Comparison of ENCODE assay signal across 23 cellular contexts in the genomic region with DNA sequence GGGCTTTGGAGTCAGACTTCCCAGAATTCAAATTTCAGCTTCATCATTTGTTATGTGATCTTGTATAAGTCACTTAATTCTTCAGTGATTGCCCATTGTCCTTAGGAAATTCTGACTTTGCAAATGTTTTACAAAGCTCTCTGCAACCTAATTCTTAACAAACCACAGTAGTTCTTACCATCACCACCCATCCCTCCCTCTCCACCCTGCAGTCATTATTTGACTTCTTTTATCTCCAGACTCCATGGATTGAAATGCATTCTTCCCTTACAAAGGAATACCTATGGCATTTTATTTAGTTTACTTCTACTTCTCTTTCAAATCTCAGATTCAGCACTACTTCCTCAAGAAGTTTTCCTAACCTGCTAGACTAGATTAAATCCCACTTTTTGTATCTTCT. TPM values are rescaled to one million over a fixed set of nuclear protein-coding genes. Genes with fewer than 3 reads are reported as not detected.
DNase-seq lines count a peak whose midpoint lies in the region; TF ChIP-seq lines count a peak whose summit lies in the region.
"Had no signal": no experiment of that assay in that cellular context is flagged by ENCODE, and none has a peak within 500 bp of the region (broad histone marks: within the 10 kb centered on the region; RNA-seq: fewer than 3 reads in every experiment).

No MANE protein-coding gene starts in this region.

- no peaks in the 10 kb centered on the region for H4K20me1 ChIP-seq in neural progenitor cell (ENCODE audit: low read depth)

- H3K27me3 Mint-ChIP-seq in endodermal cell (ENCODE audit: insufficient read depth) (no peaks in the 10 kb centered on the region), neural progenitor cell (ENCODE audit: insufficient read depth, low read depth) (no peaks in the 10 kb centered on the region)
- H3K27me3 Mint-ChIP-seq: CD4-positive, alpha-beta T cell had no signal

- H3K79me2 ChIP-seq in neural progenitor cell (ENCODE audit: low read depth) = no peaks in the 10 kb centered on the region

- H3K9me3 Mint-ChIP-seq in endodermal cell (no peaks in the 10 kb centered on the region), neural progenitor cell (no peaks in the 10 kb centered on the region)
- H3K9me3 Mint-ChIP-seq: CD4-positive, alpha-beta T cell; HFFc6 had no signal

- in situ Hi-C loops in HAP-1 (cut with MboI; ENCODE audit: low sequenced_read_pairs) = no loop called here

- H3K4me3 Mint-ChIP-seq in endodermal cell (no peak overlapping the region), neural progenitor cell (no peak overlapping the region)
- H3K4me3 Mint-ChIP-seq: CD4-positive, alpha-beta T cell; HFFc6 had no signal

- peak overlapping the region; percentile 35 for H3K27ac ChIP-seq in 22Rv1
- no peak overlapping the region for H3K27ac ChIP-seq in endodermal cell (ENCODE audit: low read depth, low read length)
- H3K27ac ChIP-seq in neural progenitor cell = peak overlapping the region; percentile 71
- H3K27ac ChIP-seq: A549, HL-60, SK-N-MC had no signal

- H3K36me3 ChIP-seq in HAP-1 (replicated peaks) (0 out of 2 replicates have a peak, but pooled peaks cover 4% of the 10 kb centered on the region), endodermal cell (ENCODE audit: control insufficient read depth, insufficient read depth, low read length) (peaks cover 6% of the 10 kb centered on the region), neural progenitor cell (peaks cover 6% of the 10 kb centered on the region)

- H3K27ac Mint-ChIP-seq in endodermal cell (peak overlapping the region; percentile 71), neural progenitor cell (no peak overlapping the region)
- H3K27ac Mint-ChIP-seq: CD4-positive, alpha-beta T cell; HFFc6 had no signal

- TF ChIP-seq CTCF in 22Rv1 (IDR thresholded peaks at IDR 0.05) = no peak
- no peak for TF ChIP-seq CTCF in endodermal cell (conservative IDR thresholded peaks at IDR 0.05)
- TF ChIP-seq CTCF in neural progenitor cell (IDR thresholded peaks at IDR 0.05) = no peak

- H3F3A ChIP-seq in neural progenitor cell (ENCODE audit: low read depth) = peaks cover 15% of the 10 kb centered on the region

- H3K4me1 ChIP-seq in HAP-1 = peaks cover 14% of the 10 kb centered on the region
- peaks cover 4% of the 10 kb centered on the region for H3K4me1 ChIP-seq in endodermal cell (ENCODE audit: control insufficient read depth, insufficient read depth, low read length)
- H3K4me1 ChIP-seq in neural progenitor cell = peaks cover 16% of the 10 kb centered on the region
- H3K4me1 ChIP-seq: A549 had no signal

- H3K4me1 Mint-ChIP-seq in endodermal cell (peaks cover 9% of the 10 kb centered on the region), neural progenitor cell (no peaks in the 10 kb centered on the region)

- H3K27me3 ChIP-seq in HAP-1 (ENCODE audit: low read depth) = no peaks in the 10 kb centered on the region
- no peaks in the 10 kb centered on the region for H3K27me3 ChIP-seq in endodermal cell (ENCODE audit: control insufficient read depth, insufficient read depth, low read length, poor library complexity, severe bottlenecking)
- H3K27me3 ChIP-seq in neural progenitor cell = no peaks in the 10 kb centered on the region

- DNase-seq in HAP-1 (ENCODE audit: low spot score in 2 of 2) (peak; percentile 19 to 73), endodermal cell (no peak), neural progenitor cell (ENCODE audit: low spot score) (peak; percentile 23), NCI-H446 (lab: John Stamatoyannopoulos, UW) (no peak), amniotic stem cell (lab: John Stamatoyannopoulos, UW) (no peak), NCI-H1436 (lab: John Stamatoyannopoulos, UW) (no peak)
- DNase-seq: Caco-2; CD4-positive, alpha-beta T cell; GDM1; GOT3; HFFc6; Kasumi-1; MM.1S; NCI-H1092 treated with DMSO at 0.1 percent for 48 hours; NCI-H2081 treated with DMSO at 0.1 percent for 48 hours; NCI-H510A; NCI-H748 treated with DMSO at 0.1 percent for 48 hours; OCI-M1; Right ventricle myocardium superior had no signal

- H3K36me3 Mint-ChIP-seq in endodermal cell (ENCODE audit: low read depth) (peaks cover 17% of the 10 kb centered on the region), neural progenitor cell (peaks cover 4% of the 10 kb centered on the region)

- H3K4me2 ChIP-seq in neural progenitor cell = peak overlapping the region; percentile 60
- H3K4me2 ChIP-seq: A549 had no signal

- H2AFZ ChIP-seq in neural progenitor cell (replicated peaks) = no peak overlapping the region

- H3K9me3 ChIP-seq in HAP-1 = no peaks in the 10 kb centered on the region
- no peaks in the 10 kb centered on the region for H3K9me3 ChIP-seq in endodermal cell (ENCODE audit: control insufficient read depth, low read length)
- H3K9me3 ChIP-seq in neural progenitor cell (ENCODE audit: low read depth) = no peaks in the 10 kb centered on the region
- H3K9me3 ChIP-seq: A549, Caco-2 had no signal

- H3K4me3 ChIP-seq in HAP-1 (no peak overlapping the region), endodermal cell (ENCODE audit: low read length) (no peak overlapping the region), neural progenitor cell (no peak overlapping the region)
- H3K4me3 ChIP-seq: A549, SK-N-MC had no signal

- H3K9ac ChIP-seq in endodermal cell (ENCODE audit: extremely low read depth, low read length, poor library complexity, severe bottlenecking) (no peak overlapping the region), neural progenitor cell (peak overlapping the region; percentile 35)

RNA-seq across cellular contexts. Expression of gene SHLD3, which starts 23.1 kb away (rescaled TPM):
- 1 to 10 TPM; 2.9 to 3.6 TPM for total RNA-seq in endodermal cell
- 4.8 TPM for polyA plus RNA-seq in endodermal cell (2013, experiment 1 of 2)
- 5.2 TPM for polyA plus RNA-seq in endodermal cell (2013, experiment 2 of 2)
- 5.7 and 8.4 TPM in 2 replicates for total RNA-seq in neural progenitor cell (ENCODE audit: low replicate concordance)

RNA-seq across cellular contexts. Expression of gene TRAPPC13, which starts 23.1 kb away (rescaled TPM):
- total RNA-seq in endodermal cell (10 to 100 TPM; 19.0 to 26.0 TPM), neural progenitor cell (ENCODE audit: low replicate concordance) (32.6 and 53.1 TPM in 2 replicates)
- polyA plus RNA-seq in endodermal cell (2013, experiment 1 of 2) = 25.6 TPM
- polyA plus RNA-seq in endodermal cell (2013, experiment 2 of 2) = 26.6 TPM

RNA-seq across cellular contexts. Expression of gene TRIM23, which starts 23.8 kb away (rescaled TPM):
- 10 to 100 TPM; 13.5 to 17.5 TPM for total RNA-seq in endodermal cell
- polyA plus RNA-seq in endodermal cell (2013, experiment 1 of 2) = 15.5 TPM
- polyA plus RNA-seq in endodermal cell (2013, experiment 2 of 2) = 11.1 TPM
- 15.5 and 16.6 TPM in 2 replicates for total RNA-seq in neural progenitor cell (ENCODE audit: low replicate concordance)

Comparison
In these comparisons a context has a peak if more than half of its experiments do, and no peak if none do; other contexts are left out.
1. DNase-seq: peak in HAP-1 (2 of 2) and neural progenitor cell (single experiment); none in endodermal cell (single experiment), NCI-H446 (0 of 2), amniotic stem cell (single experiment) and NCI-H1436 (single experiment).